11 cellular contexts compared by ENCODE assay signal in genomic region chr5:39219433-39219832, GRCh38. TPM values are rescaled to one million over a fixed set of nuclear protein-coding genes. Genes with fewer than 3 reads are reported as not detected.
DNase-seq lines count a peak whose midpoint lies in the region; ATAC-seq and TF ChIP-seq lines count a peak whose summit lies in the region.
"Had no signal": no experiment of that assay in that cellular context is flagged by ENCODE, and none has a peak within 500 bp of the region (broad histone marks: within the 10 kb centered on the region; RNA-seq: fewer than 3 reads in every experiment).

TSS of gene FYB1 (minus strand) at chr5:39219563. CDS start at chr5:39202960, 16,603 bp downstream.

- no peaks in the 10 kb centered on the region for H3K27me3 ChIP-seq in ascending aorta
- no peaks in the 10 kb centered on the region for H3K27me3 ChIP-seq in left lung
- H3K27me3 ChIP-seq in upper lobe of right lung, result no peaks in the 10 kb centered on the region
- H3K27me3 ChIP-seq: BLaER1, SJSA1 had no signal

- no peaks in the 10 kb centered on the region for H3K9me3 Mint-ChIP-seq in activated T-cell treated with anti-CD3 and anti-CD28 coated beads, Interleukin-2, amount 50 U/mL, for 24 hours

- peak within 1 kb of the TSS; percentile 47 for H3K27ac Mint-ChIP-seq in activated T-cell treated with anti-CD3 and anti-CD28 coated beads, Interleukin-2, amount 50 U/mL, for 24 hours

- ATAC-seq in left lung, result peak; percentile 65
- ATAC-seq in upper lobe of right lung, result peak; percentile 80
- no peak for ATAC-seq in GM18502 (IDR thresholded peaks at IDR 0.05; ENCODE audit: poor library complexity, unreplicated experiment)

- H3K27ac ChIP-seq in ascending aorta (no peak within 1 kb of the TSS), left lung (peak within 1 kb of the TSS in 1 of 2 donors; percentile 87), upper lobe of right lung (peak within 1 kb of the TSS; percentile 68)
- H3K27ac ChIP-seq: BLaER1, SJSA1 had no signal

- TF ChIP-seq CTCF in ascending aorta (IDR thresholded peaks at IDR 0.05), result no peak
- TF ChIP-seq CTCF in left lung (IDR thresholded peaks at IDR 0.05), result no peak
- TF ChIP-seq CTCF in upper lobe of right lung (IDR thresholded peaks at IDR 0.05), result no peak

- H3K9me3 ChIP-seq in ascending aorta (no peaks in the 10 kb centered on the region), left lung (no peaks in the 10 kb centered on the region), upper lobe of right lung (no peaks in the 10 kb centered on the region)
- H3K9me3 ChIP-seq: BLaER1, SJSA1 had no signal

- H3K4me3 ChIP-seq in ascending aorta (peak within 1 kb of the TSS in 1 of 2 donors; percentile 5), left lung (peak within 1 kb of the TSS in 1 of 2 donors; percentile 53), upper lobe of right lung (peak within 1 kb of the TSS; percentile 30)
- H3K4me3 ChIP-seq: BLaER1, SJSA1 had no signal

- no peaks in the 10 kb centered on the region for H3K4me1 ChIP-seq in ascending aorta
- H3K4me1 ChIP-seq in left lung, result peaks cover 0 to 62% of the 10 kb centered on the region in 2 donors
- peaks cover 15% of the 10 kb centered on the region for H3K4me1 ChIP-seq in upper lobe of right lung
- H3K4me1 ChIP-seq: BLaER1 had no signal

- H3K4me1 Mint-ChIP-seq in activated T-cell treated with anti-CD3 and anti-CD28 coated beads, Interleukin-2, amount 50 U/mL, for 24 hours (ENCODE audit: low read depth), result peaks cover 73% of the 10 kb centered on the region

- DNase-seq in activated T-cell treated with anti-CD3 and anti-CD28 coated beads, Interleukin-2, amount 50 U/mL, for 24 hours, result no peak
- no peak for DNase-seq in activated T-cell treated with anti-CD3 and anti-CD28 coated beads, Interleukin-2, amount 50 U/mL, for 1 hour
- DNase-seq in ascending aorta (ENCODE audit: low spot score in 2 of 2), result no peak
- peak; percentile 72 to 79 for DNase-seq in left lung
- no peak for DNase-seq in upper lobe of right lung
- DNase-seq in NK-92 treated with Interleukin-12 subunit alpha and Interleukin-12 subunit beta, amount 100 ng/mL, for 24 hours (lab: John Stamatoyannopoulos, UW), result no peak
- DNase-seq in dermis blood vessel endothelial cell, result no peak
- DNase-seq: stimulated activated CD4-positive, alpha-beta T cell treated with anti-CD3 and anti-CD28 coated beads, Interleukin-15, amount 100 ng/mL, for 24 hours had no signal

- H3K36me3 ChIP-seq in ascending aorta (no peaks in the 10 kb centered on the region), left lung (no peaks in the 10 kb centered on the region), upper lobe of right lung (no peaks in the 10 kb centered on the region)
- H3K36me3 ChIP-seq: BLaER1, SJSA1 had no signal

- intact Hi-C loops in ascending aorta (cut with DNase I) (loop anchor here (10.0 kb wide), 1 partner anchor 225 kb away; no protein-coding TSS in a partner anchor), left lung (cut with DNase I) (loop anchor here in 1 of 2 donors (10.0 kb wide), 1 partner anchor 65 kb away; no protein-coding TSS in a partner anchor), upper lobe of right lung (cut with DNase I) (no loop called here)

- no peak within 1 kb of the TSS for H3K4me3 Mint-ChIP-seq in activated T-cell treated with anti-CD3 and anti-CD28 coated beads, Interleukin-2, amount 50 U/mL, for 24 hours

- H3K36me3 Mint-ChIP-seq in activated T-cell treated with anti-CD3 and anti-CD28 coated beads, Interleukin-2, amount 50 U/mL, for 24 hours (ENCODE audit: low read depth), result no peaks in the 10 kb centered on the region

- H3K27me3 Mint-ChIP-seq in activated T-cell treated with anti-CD3 and anti-CD28 coated beads, Interleukin-2, amount 50 U/mL, for 24 hours, result no peaks in the 10 kb centered on the region

RNA-seq across cellular contexts. Expression of gene FYB1, which starts in this region (rescaled TPM):
- total RNA-seq in ascending aorta (74.1 TPM), left lung (10 to 100 TPM; 24.4 to 93.7 TPM), upper lobe of right lung (45.0 TPM), dermis blood vessel endothelial cell (not detected in 2 replicates)

Comparison
In these comparisons a context has a peak if more than half of its experiments do, and no peak if none do; other contexts are left out.
1. RNA of gene FYB1 (total RNA-seq): 24.4 to 93.7 TPM in left lung, 74.1 TPM in ascending aorta (single experiment) and 45.0 TPM in upper lobe of right lung (single experiment); not detected in dermis blood vessel endothelial cell; every median in the first group is over 10 times any median in the second.
2. DNase-seq: peak in left lung (2 of 2); none in activated T-cell treated with anti-CD3 and anti-CD28 coated beads, Interleukin-2, amount 50 U/mL, for 24 hours (single experiment), activated T-cell treated with anti-CD3 and anti-CD28 coated beads, Interleukin-2, amount 50 U/mL, for 1 hour (single experiment), ascending aorta (0 of 2), upper lobe of right lung (single experiment), NK-92 treated with Interleukin-12 subunit alpha and Interleukin-12 subunit beta, amount 100 ng/mL, for 24 hours (single experiment) and dermis blood vessel endothelial cell (single experiment).